ENCODE assay signal across 23 cellular contexts in genomic region chr14:102141797-102142196, GRCh38. TPM values are rescaled to one million over a fixed set of nuclear protein-coding genes. Genes with fewer than 3 reads are reported as not detected.
A peak's percentile ranks its signal among the peaks of the same experiment; 100 is the strongest.
DNase-seq lines count a peak whose midpoint lies in the region; ATAC-seq and TF ChIP-seq lines count a peak whose summit lies in the region.
"Had no signal": no experiment of that assay in that cellular context is flagged by ENCODE, and none has a peak within 500 bp of the region (broad histone marks: within the 10 kb centered on the region; RNA-seq: fewer than 3 reads in every experiment).

No MANE protein-coding gene starts in this region.

- H3K4me2 ChIP-seq in mammary epithelial cell (ENCODE audit: insufficient read depth, low read depth, low read length) (peak overlapping the region; percentile 89), OCI-LY1 (ENCODE audit: low read length) (0 out of 2 replicates have a peak overlapping the region, but pooled peaks have one; percentile 6), smooth muscle cell (peak overlapping the region; percentile 85)

- ATAC-seq in left colon, result no peak
- ATAC-seq: body of pancreas; stimulated activated naive CD8-positive, alpha-beta T cell treated with anti-CD3 and anti-CD28 coated beads, Interleukin-15, Interleukin-2, amounts not matched to agents 100 U/mL and 50 U/mL, for 24 hours had no signal

- no peaks in the 10 kb centered on the region for H3K9me2 ChIP-seq in OCI-LY1 (ENCODE audit: low read depth, low read length)

- H3K9me3 Mint-ChIP-seq in MCF 10A (ENCODE audit: unreplicated experiment), result no peaks in the 10 kb centered on the region
- H3K9me3 Mint-ChIP-seq: activated naive CD4-positive, alpha-beta T cell treated with anti-CD3 and anti-CD28 coated beads, Interleukin-2, amount 10 ng/mL, durations not matched to agents 7 days and 5 days; CD8-positive, alpha-beta memory T cell had no signal

- H3K4me1 Mint-ChIP-seq in MCF 10A (ENCODE audit: insufficient read depth, unreplicated experiment), result peaks cover 25% of the 10 kb centered on the region

- in situ Hi-C loops in mammary epithelial cell (cut with MboI; ENCODE audit: low sequenced_read_pairs in 2 of 2), result no loop called here

- H3K9me3 ChIP-seq in mammary epithelial cell (replicated peaks; ENCODE audit: insufficient read depth, low read length) (no peaks in the 10 kb centered on the region), OCI-LY1 (ENCODE audit: low read length) (no peaks in the 10 kb centered on the region), smooth muscle cell (replicated peaks; ENCODE audit: low read depth) (no peaks in the 10 kb centered on the region), SJCRH30 (replicated peaks) (no peaks in the 10 kb centered on the region)
- H3K9me3 ChIP-seq: body of pancreas, neutrophil, right atrium auricular region, tibial nerve had no signal

- no peak overlapping the region for H3K4me3 Mint-ChIP-seq in MCF 10A (ENCODE audit: unreplicated experiment)

- WGBS in mammary epithelial cell (ENCODE audit: low coverage, missing lambda C conversion rate), result 85% methylated on average over 4 of the region's 4 CpGs
- WGBS in smooth muscle cell (ENCODE audit: low lambda C conversion rate), result 49% methylated on average over 4 of the region's 4 CpGs

- H3K36me3 ChIP-seq in mammary epithelial cell (ENCODE audit: insufficient read depth, low read length), result no peaks in the 10 kb centered on the region
- peaks cover 4% of the 10 kb centered on the region; the same call in 1 of the 2 replicates for H3K36me3 ChIP-seq in OCI-LY1 (ENCODE audit: insufficient read depth, low read length)
- H3K36me3 ChIP-seq in smooth muscle cell (ENCODE audit: low read depth), result no peaks in the 10 kb centered on the region
- no peaks in the 10 kb centered on the region for H3K36me3 ChIP-seq in SJCRH30
- H3K36me3 ChIP-seq: tibial nerve had no signal

- CTCF ChIA-PET in mammary epithelial cell (lab: Charles Lee; ENCODE audit: low non-redundant PET) (interaction anchor here (0.6 kb wide), 1 partner anchor 71 kb away, joined by 4 read pairs; no protein-coding TSS in a partner anchor), MCF 10A (lab: Yijun Ruan, JAX) (interaction anchor here (0.6 kb wide), 1 partner anchor 45 kb away, joined by 3 read pairs; no protein-coding TSS in a partner anchor)

- H3K27me3 Mint-ChIP-seq in MCF 10A (ENCODE audit: insufficient read depth, unreplicated experiment), result no peaks in the 10 kb centered on the region
- H3K27me3 Mint-ChIP-seq: activated naive CD4-positive, alpha-beta T cell treated with anti-CD3 and anti-CD28 coated beads, Interleukin-2, amount 10 ng/mL, durations not matched to agents 7 days and 5 days; CD8-positive, alpha-beta memory T cell had no signal

- peaks cover 11% of the 10 kb centered on the region for H3K36me3 Mint-ChIP-seq in MCF 10A (ENCODE audit: insufficient read depth, unreplicated experiment)

- DNase-seq in mammary epithelial cell, result no peak
- DNase-seq in MCF 10A (ENCODE audit: unreplicated experiment), result no peak
- no peak for DNase-seq in epithelial cell of proximal tubule (ENCODE audit: low read depth)
- no peak for DNase-seq in smooth muscle cell (lab: John Stamatoyannopoulos, UW; ENCODE audit: unreplicated experiment)
- DNase-seq in mucosa of gallbladder (ENCODE audit: low spot score), result no peak
- no peak for DNase-seq in SJCRH30
- no peak for DNase-seq in left colon
- DNase-seq: activated CD4-positive, alpha-beta T cell treated with anti-CD3 and anti-CD28 coated beads, Interleukin-2, amount 50 U/mL, for 4 hours; activated naive CD4-positive, alpha-beta T cell treated with anti-CD3 and anti-CD28 coated beads, Interleukin-2, amount 10 ng/mL, durations not matched to agents 7 days and 5 days; body of pancreas; CD8-positive, alpha-beta memory T cell; DMS79; foreskin melanocyte; Kasumi-1; NCI-H1436 treated with DMSO at 0.1 percent for 48 hours; NCI-H2227 treated with DMSO at 0.1 percent for 48 hours; NCI-H82; stimulated activated naive CD8-positive, alpha-beta T cell treated with anti-CD3 and anti-CD28 coated beads, Interleukin-15, Interleukin-2, amounts not matched to agents 100 U/mL and 50 U/mL, for 24 hours had no signal

- dilution Hi-C loops in mammary epithelial cell (cut with HindIII; ENCODE audit: low sequenced_read_pairs), result no loop called here

- no TSS peak for BruUV-seq in mammary epithelial cell (replicated peaks; lab: Mats Ljungman, UMichigan)
- no TSS peak for BruUV-seq in MCF 10A (replicated peaks; lab: Mats Ljungman, UMichigan)

- H3K27ac ChIP-seq in mammary epithelial cell (ENCODE audit: insufficient read depth, low read depth, low read length) (no peak overlapping the region), OCI-LY1 (ENCODE audit: low read depth, low read length, poor library complexity, severe bottlenecking) (no peak overlapping the region), smooth muscle cell (ENCODE audit: low read depth) (no peak overlapping the region), SJCRH30 (no peak overlapping the region)
- H3K27ac ChIP-seq: coronary artery, neutrophil had no signal

- H3K9ac ChIP-seq in mammary epithelial cell (ENCODE audit: insufficient read depth, low read length), result peak overlapping the region; percentile 4
- no peak overlapping the region for H3K9ac ChIP-seq in OCI-LY1 (ENCODE audit: low read length)
- H3K9ac ChIP-seq in smooth muscle cell (ENCODE audit: low read depth), result no peak overlapping the region

- no peak overlapping the region for H3K27ac Mint-ChIP-seq in MCF 10A (ENCODE audit: low read depth, unreplicated experiment)
- H3K27ac Mint-ChIP-seq: activated naive CD4-positive, alpha-beta T cell treated with anti-CD3 and anti-CD28 coated beads, Interleukin-2, amount 10 ng/mL, durations not matched to agents 7 days and 5 days had no signal

- H3K79me2 ChIP-seq in mammary epithelial cell (ENCODE audit: insufficient read depth, low read length), result peaks cover 87% of the 10 kb centered on the region
- H3K79me2 ChIP-seq in OCI-LY1 (ENCODE audit: insufficient read depth, low read length), result peaks cover 63% of the 10 kb centered on the region
- peaks cover 76% of the 10 kb centered on the region for H3K79me2 ChIP-seq in smooth muscle cell (ENCODE audit: low read depth)

- H3K4me1 ChIP-seq in mammary epithelial cell (ENCODE audit: insufficient read depth, low read length), result peaks cover 6% of the 10 kb centered on the region
- peaks cover 27% of the 10 kb centered on the region for H3K4me1 ChIP-seq in OCI-LY1 (ENCODE audit: insufficient read depth, low read length, severe bottlenecking)
- H3K4me1 ChIP-seq in smooth muscle cell (ENCODE audit: low read depth), result peaks cover 21% of the 10 kb centered on the region
- no peaks in the 10 kb centered on the region; the same call in 1 of the 2 replicates for H3K4me1 ChIP-seq in SJCRH30

- H3F3A ChIP-seq in OCI-LY1 (ENCODE audit: insufficient read depth, low read length) (no peaks in the 10 kb centered on the region), smooth muscle cell (ENCODE audit: low read depth) (no peaks in the 10 kb centered on the region)

- intact Hi-C loops in mammary epithelial cell (cut with micrococcal nuclease) (no loop called here), MCF 10A (cut with micrococcal nuclease) (loop anchor here (2.0 kb wide), 1 partner anchor 23 kb away; no protein-coding TSS in a partner anchor), left colon (cut with DNase I, micrococcal nuclease) (no loop called here)

- no peak overlapping the region for H2AFZ ChIP-seq in mammary epithelial cell (ENCODE audit: low read depth, low read length)
- no peak overlapping the region for H2AFZ ChIP-seq in OCI-LY1 (ENCODE audit: low read length)
- no peak overlapping the region for H2AFZ ChIP-seq in smooth muscle cell (ENCODE audit: low read depth)

- H4K20me1 ChIP-seq in mammary epithelial cell (ENCODE audit: insufficient read depth, low read length) (no peaks in the 10 kb centered on the region), OCI-LY1 (ENCODE audit: insufficient read depth, low read length) (no peaks in the 10 kb centered on the region), smooth muscle cell (ENCODE audit: low read depth) (peaks cover 64% of the 10 kb centered on the region)

- no peaks in the 10 kb centered on the region for H3K27me3 ChIP-seq in mammary epithelial cell (ENCODE audit: insufficient read depth, low read length)
- H3K27me3 ChIP-seq in OCI-LY1 (ENCODE audit: insufficient read depth, low read length), result no peaks in the 10 kb centered on the region
- H3K27me3 ChIP-seq in smooth muscle cell (ENCODE audit: low read depth), result no peaks in the 10 kb centered on the region
- no peaks in the 10 kb centered on the region for H3K27me3 ChIP-seq in SJCRH30
- H3K27me3 ChIP-seq: body of pancreas, right atrium auricular region, tibial nerve had no signal

- TF ChIP-seq CTCF in mammary epithelial cell (conservative IDR thresholded peaks at IDR 0.05 in 1 of 2, IDR thresholded peaks at IDR 0.05 in 1 of 2; ENCODE audit: extremely low read depth in 1 of 2, insufficient read depth in 1 of 2, low read depth in 1 of 2, low read length in 2 of 2) (no peak), MCF 10A (IDR thresholded peaks at IDR 0.05; ENCODE audit: unreplicated experiment) (no peak), OCI-LY1 (IDR thresholded peaks at IDR 0.05; ENCODE audit: low read length) (no peak), epithelial cell of proximal tubule (conservative IDR thresholded peaks at IDR 0.05; ENCODE audit: low read depth, low read length) (no peak), smooth muscle cell (IDR thresholded peaks at IDR 0.05; ENCODE audit: borderline replicate concordance, insufficient read depth, poor library complexity, severe bottlenecking) (no peak)

- H3K4me3 ChIP-seq in mammary epithelial cell (replicated peaks in 1 of 3; ENCODE audit: insufficient read depth in 1 of 3, low read depth in 2 of 3, low read length in 3 of 3) (peak overlapping the region in 1 of 3 experiments; percentile 85), OCI-LY1 (ENCODE audit: low read depth, low read length, poor library complexity, severe bottlenecking) (no peak overlapping the region), epithelial cell of proximal tubule (ENCODE audit: low read depth, low read length) (peak overlapping the region; percentile 76), smooth muscle cell (peak overlapping the region; percentile 96), SJCRH30 (no peak overlapping the region)

- POLR2A ChIA-PET in MCF 10A (lab: Yijun Ruan, JAX), result interaction anchor here (0.6 to 1.5 kb wide), 6 partner anchors 8 to 176 kb away, joined by 3 to 6 read pairs (median 4); no protein-coding TSS in a partner anchor

RNA-seq across cellular contexts. Expression of gene WDR20, which starts 2.1 kb away (rescaled TPM):
- 10 to 100 TPM; 25.3 to 27.3 TPM for total RNA-seq in mammary epithelial cell
- polyA plus RNA-seq in mammary epithelial cell, result 18.0 TPM
- polyA minus RNA-seq in mammary epithelial cell, result 1.9 TPM
- 23.8 and 24.8 TPM in 2 replicates for total RNA-seq in MCF 10A (2022)
- 12.4 and 13.8 TPM in 2 replicates for total RNA-seq in epithelial cell of proximal tubule
- total RNA-seq in smooth muscle cell, result 12.0 and 22.8 TPM in 2 replicates
- polyA plus RNA-seq in smooth muscle cell, result 19.4 and 20.4 TPM in 2 replicates
- total RNA-seq in mucosa of gallbladder, result 33.7 TPM
- 22.0 and 23.2 TPM in 2 replicates for total RNA-seq in SJCRH30 (2014; rRNA removed; shearing (Covaris generic))
- 10 to 100 TPM; 34.1 to 35.5 TPM for total RNA-seq in left colon

RNA-seq across cellular contexts. Expression of gene HSP90AA1, which starts 55.0 kb away (rescaled TPM):
- total RNA-seq in mammary epithelial cell (100 to 1,000 TPM; 310 to 486 TPM), MCF 10A (2022) (277 and 296 TPM in 2 replicates), epithelial cell of proximal tubule (615 and 1,253 TPM in 2 replicates), smooth muscle cell (436 and 568 TPM in 2 replicates), mucosa of gallbladder (818 TPM), left colon (100 to 1,000 TPM; 182 to 274 TPM)
- polyA plus RNA-seq in mammary epithelial cell (739 TPM), smooth muscle cell (353 and 446 TPM in 2 replicates)
- polyA minus RNA-seq in mammary epithelial cell, result 315 TPM
- total RNA-seq in SJCRH30 (2014; rRNA removed; shearing (Covaris generic)), result 650 and 697 TPM in 2 replicates

Comparison
In these comparisons a context has a peak if more than half of its experiments do, and no peak if none do; other contexts are left out.
1. H3K4me2 ChIP-seq: peak in every context shown above with its lines; median percentile 89 in mammary epithelial cell; 85 in smooth muscle cell; 6 in OCI-LY1.
2. H3K4me3 ChIP-seq: peak in epithelial cell of proximal tubule (single experiment) and smooth muscle cell (single experiment); none in OCI-LY1 (single experiment) and SJCRH30 (single experiment).